In the genomic region with DNA sequence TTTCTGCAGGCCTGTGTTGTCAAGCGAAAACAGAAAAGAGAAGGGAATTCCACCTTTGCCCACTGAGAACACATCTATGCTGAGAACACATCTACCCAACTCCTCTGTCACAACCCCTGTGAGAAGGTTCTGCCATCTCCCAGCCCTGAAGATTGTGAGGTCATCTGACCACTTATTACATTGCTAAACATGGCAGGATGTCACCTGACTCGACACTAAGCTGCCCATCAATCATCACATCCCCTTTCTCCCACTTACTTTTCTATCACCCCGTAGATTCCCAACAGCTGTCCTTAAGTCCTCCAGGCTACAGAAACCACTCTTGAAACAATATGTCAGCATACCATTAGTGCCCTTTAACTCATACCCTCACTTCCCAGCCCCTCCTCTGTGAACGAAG, we compare ENCODE assay signal across 31 cellular contexts.
"Had no signal": no experiment of that assay in that cellular context is flagged by ENCODE, and none has a peak within 500 bp of the region (broad histone marks: within the 10 kb centered on the region; RNA-seq: fewer than 3 reads in every experiment).

No MANE protein-coding gene starts in this region.

- DNase-seq: activated CD4-positive, alpha-beta T cell treated with anti-CD3 and anti-CD28 coated beads for 36 hours; activated CD4-positive, alpha-beta T cell treated with anti-CD3 and anti-CD28 coated beads, Interleukin-2, amount 10 ng/mL, durations not matched to agents 7 days and 5 days; activated CD4-positive, alpha-beta T cell treated with anti-CD3 and anti-CD28 coated beads, Interleukin-2, amount 50 U/mL, for 48 hours; activated CD8-positive, alpha-beta T cell treated with anti-CD3 and anti-CD28 coated beads, Interleukin-2, amount 10 ng/mL, durations not matched to agents 7 days and 5 days; activated gamma-delta T cell; activated naive CD4-positive, alpha-beta T cell treated with Interleukin-2 at 50 U/mL for 16 hours; activated naive CD8-positive, alpha-beta T cell treated with anti-CD3 and anti-CD28 coated beads, Interleukin-2, amount 10 ng/mL, durations not matched to agents 7 days and 5 days; activated T-cell treated with anti-CD3 and anti-CD28 coated beads, Interleukin-2, amount 50 U/mL, for 24 hours; body of pancreas; Kasumi-1; KG1; MM.1S; NCI-H1105; NCI-H1417 treated with DMSO at 0.1 percent for 48 hours; NCI-H187 treated with DMSO at 0.1 percent for 48 hours; NCI-H2081; NCI-H345; NCI-H526; NCI-H748 treated with DMSO at 0.1 percent for 48 hours; PC-9; Right ventricle myocardium superior had no signal

- H3K36me3 Mint-ChIP-seq: activated naive CD4-positive, alpha-beta T cell treated with anti-CD3 and anti-CD28 coated beads, Interleukin-2, amount 50 U/mL, for 24 hours; activated naive CD8-positive, alpha-beta T cell treated with anti-CD3 and anti-CD28 coated beads, Interleukin-2, amount 10 ng/mL, durations not matched to agents 7 days and 5 days; WTC11 had no signal

- H3K4me2 ChIP-seq: PC-9 had no signal

- H3K27me3 ChIP-seq: body of pancreas, breast epithelium had no signal

- H3K4me3 ChIP-seq: body of pancreas, breast epithelium, PC-9, SK-N-MC had no signal

- H3K4me1 ChIP-seq: body of pancreas, breast epithelium had no signal

- H3K27ac ChIP-seq: body of pancreas, breast epithelium, PC-9, SK-N-MC had no signal

- H3K4me3 Mint-ChIP-seq: activated CD4-positive, alpha-beta T cell treated with anti-CD3 and anti-CD28 coated beads for 36 hours; activated CD4-positive, alpha-beta T cell treated with anti-CD3 and anti-CD28 coated beads, Interleukin-2, amount 10 ng/mL, durations not matched to agents 7 days and 5 days; activated CD8-positive, alpha-beta T cell treated with anti-CD3 and anti-CD28 coated beads, Interleukin-2, amount 10 ng/mL, durations not matched to agents 7 days and 5 days; activated naive CD4-positive, alpha-beta T cell treated with anti-CD3 and anti-CD28 coated beads, Interleukin-2, amount 50 U/mL, for 24 hours; activated naive CD8-positive, alpha-beta T cell treated with anti-CD3 and anti-CD28 coated beads, Interleukin-2, amount 10 ng/mL, durations not matched to agents 7 days and 5 days; activated T-cell treated with anti-CD3 and anti-CD28 coated beads, Interleukin-2, amount 50 U/mL, for 24 hours; T-helper 1 cell treated with Interleukin-12 subunit alpha and Interleukin-12 subunit beta and Interleukin-4 antibody, amounts not matched to agents 30 μg/mL and 1 μg/mL, for 36 hours; T-helper 2 cell treated with Interferon-gamma antibody and Interleukin-4, amounts not matched to agents 5 μg/mL and 100 μg/mL, for 36 hours; WTC11 had no signal

- H3K4me1 Mint-ChIP-seq: activated CD4-positive, alpha-beta T cell treated with anti-CD3 and anti-CD28 coated beads for 36 hours; activated CD4-positive, alpha-beta T cell treated with anti-CD3 and anti-CD28 coated beads, Interleukin-2, amount 10 ng/mL, durations not matched to agents 7 days and 5 days; activated naive CD4-positive, alpha-beta T cell treated with anti-CD3 and anti-CD28 coated beads, Interleukin-2, amount 50 U/mL, for 24 hours; activated naive CD8-positive, alpha-beta T cell treated with anti-CD3 and anti-CD28 coated beads, Interleukin-2, amount 10 ng/mL, durations not matched to agents 7 days and 5 days; WTC11 had no signal

- FAIRE-seq: astrocyte, RCC 7860 had no signal

- H2AFZ ChIP-seq: PC-9 had no signal

- ATAC-seq: activated CD4-positive, alpha-beta T cell treated with anti-CD3 and anti-CD28 coated beads for 36 hours; activated CD4-positive, CD25-positive, alpha-beta regulatory T cell treated with anti-CD3 and anti-CD28 coated beads, Interleukin-2, amount 50 U/mL, for 24 hours; activated CD8-positive, alpha-beta T cell treated with anti-CD3 and anti-CD28 coated beads, Interleukin-2, amount 10 ng/mL, durations not matched to agents 7 days and 5 days; body of pancreas; WTC11 had no signal

- H3K27ac Mint-ChIP-seq: activated CD4-positive, alpha-beta T cell treated with anti-CD3 and anti-CD28 coated beads for 36 hours; activated CD4-positive, alpha-beta T cell treated with anti-CD3 and anti-CD28 coated beads, Interleukin-2, amount 10 ng/mL, durations not matched to agents 7 days and 5 days; activated CD8-positive, alpha-beta T cell treated with anti-CD3 and anti-CD28 coated beads, Interleukin-2, amount 10 ng/mL, durations not matched to agents 7 days and 5 days; activated naive CD4-positive, alpha-beta T cell treated with anti-CD3 and anti-CD28 coated beads, Interleukin-2, amount 50 U/mL, for 24 hours; activated naive CD8-positive, alpha-beta T cell treated with anti-CD3 and anti-CD28 coated beads, Interleukin-2, amount 10 ng/mL, durations not matched to agents 7 days and 5 days; activated T-cell treated with anti-CD3 and anti-CD28 coated beads, Interleukin-2, amount 50 U/mL, for 24 hours; activated T-helper 2 cell treated with anti-CD3 and anti-CD28 coated beads, Interferon-gamma antibody, Interleukin-2, Interleukin-4, amounts not matched to agents 10 μg/mL and 5 μg/mL and 100 μg/mL, durations not matched to agents 14 hours and 24 hours and 36 hours; T-helper 1 cell treated with Interleukin-12 subunit alpha and Interleukin-12 subunit beta and Interleukin-4 antibody, amounts not matched to agents 30 μg/mL and 1 μg/mL, for 36 hours; T-helper 2 cell treated with Interferon-gamma antibody and Interleukin-4, amounts not matched to agents 5 μg/mL and 100 μg/mL, for 36 hours; WTC11 had no signal

- H3K9me3 ChIP-seq: body of pancreas, breast epithelium had no signal

- H3K36me3 ChIP-seq: breast epithelium had no signal

- H3K9me3 Mint-ChIP-seq: activated naive CD4-positive, alpha-beta T cell treated with anti-CD3 and anti-CD28 coated beads, Interleukin-2, amount 50 U/mL, for 24 hours; activated naive CD8-positive, alpha-beta T cell treated with anti-CD3 and anti-CD28 coated beads, Interleukin-2, amount 10 ng/mL, durations not matched to agents 7 days and 5 days had no signal
